15 cellular contexts compared by ENCODE assay signal in genomic region chr12:132618683-132619043, GRCh38. TPM values are rescaled to one million over a fixed set of nuclear protein-coding genes. Genes with fewer than 3 reads are reported as not detected.
DNase-seq lines count a peak whose midpoint lies in the region; ATAC-seq and TF ChIP-seq lines count a peak whose summit lies in the region.
"Had no signal": no experiment of that assay in that cellular context is flagged by ENCODE, and none has a peak within 500 bp of the region (broad histone marks: within the 10 kb centered on the region; RNA-seq: fewer than 3 reads in every experiment).

Gene P2RX2, plus strand, starts transcription at chr12:132618776. Its CDS starts 41 bp downstream, at chr12:132618817.

- TF ChIP-seq EP300 in tibial nerve (IDR thresholded peaks at IDR 0.05), result no peak

- H3K9ac ChIP-seq in HUES48 (ENCODE audit: low read depth, low read length), result no peak within 1 kb of the TSS
- no peak within 1 kb of the TSS for H3K9ac ChIP-seq in endodermal cell (ENCODE audit: extremely low read depth, low read length, poor library complexity, severe bottlenecking)
- H3K9ac ChIP-seq in neural progenitor cell, result no peak within 1 kb of the TSS

- peak within 1 kb of the TSS; percentile 59 for H3K4me3 ChIP-seq in HUES48 (ENCODE audit: low read depth, low read length)
- H3K4me3 ChIP-seq in endodermal cell (ENCODE audit: low read length), result no peak within 1 kb of the TSS
- H3K4me3 ChIP-seq in neural progenitor cell, result peak within 1 kb of the TSS; percentile 32
- peak within 1 kb of the TSS in 1 of 4 donors; percentile 2 for H3K4me3 ChIP-seq in tibial nerve

- peak within 1 kb of the TSS; percentile 42 for H3K4me3 Mint-ChIP-seq in endodermal cell
- H3K4me3 Mint-ChIP-seq in neural progenitor cell, result peak within 1 kb of the TSS; percentile 82

- H3K9me3 Mint-ChIP-seq in endodermal cell (peaks cover 31% of the 10 kb centered on the region), neural progenitor cell (peaks cover 24% of the 10 kb centered on the region)

- no peaks in the 10 kb centered on the region for H3K79me2 ChIP-seq in neural progenitor cell (ENCODE audit: low read depth)

- H4K20me1 ChIP-seq in neural progenitor cell (ENCODE audit: low read depth), result peaks cover 26% of the 10 kb centered on the region

- no peak within 1 kb of the TSS for H2AFZ ChIP-seq in neural progenitor cell (replicated peaks)

- 2 to 3% methylated on average over 6 to 39 of the region's 49 CpGs for WGBS in endodermal cell (ENCODE audit: insufficient coverage in 1 of 2, insufficient read length in 1 of 2), 2 experiments
- 9% methylated on average over 28 of the region's 49 CpGs; no CpG with 5 or more reads in 1 of the 2 donors for WGBS in tibial nerve, 2 donors

- H3K36me3 Mint-ChIP-seq in endodermal cell (ENCODE audit: low read depth), result peaks cover 5% of the 10 kb centered on the region
- peaks cover 2% of the 10 kb centered on the region for H3K36me3 Mint-ChIP-seq in neural progenitor cell

- peaks cover 66% of the 10 kb centered on the region for H3K27me3 Mint-ChIP-seq in endodermal cell (ENCODE audit: insufficient read depth)
- H3K27me3 Mint-ChIP-seq in neural progenitor cell (ENCODE audit: insufficient read depth, low read depth), result peaks cover 43% of the 10 kb centered on the region

- H3K4me1 Mint-ChIP-seq in endodermal cell, result no peaks in the 10 kb centered on the region
- peaks cover 22% of the 10 kb centered on the region for H3K4me1 Mint-ChIP-seq in neural progenitor cell

- no peak for TF ChIP-seq CTCF in endodermal cell (conservative IDR thresholded peaks at IDR 0.05)
- no peak for TF ChIP-seq CTCF in neural progenitor cell (IDR thresholded peaks at IDR 0.05)
- TF ChIP-seq CTCF in tibial nerve (IDR thresholded peaks at IDR 0.05), result no peak

- peaks cover under 1% of the 10 kb centered on the region for H3F3A ChIP-seq in neural progenitor cell (ENCODE audit: low read depth)

- DNase-seq in DMS53 (lab: John Stamatoyannopoulos, UW) (peak; percentile 47), DMS53 treated with DMSO at 0.1 percent for 48 hours (lab: John Stamatoyannopoulos, UW; ENCODE audit: unreplicated experiment) (no peak), endodermal cell (no peak), neural progenitor cell (ENCODE audit: low spot score) (peak; percentile 32), tibial nerve (ENCODE audit: low spot score in 2 of 2) (no peak)
- DNase-seq: activated CD8-positive, alpha-beta memory T cell treated with anti-CD3 and anti-CD28 coated beads for 24 hours; NCI-H524 treated with DMSO at 0.1 percent for 48 hours; stimulated activated CD4-positive, alpha-beta T cell treated with anti-CD3 and anti-CD28 coated beads, Interleukin-2, amount 100 ng/mL, for 24 hours had no signal

- peak within 1 kb of the TSS; percentile 64 for H3K4me2 ChIP-seq in neural progenitor cell

- H3K36me3 ChIP-seq in HUES48 (ENCODE audit: control insufficient read depth, insufficient read depth, low read length) (peaks cover 2% of the 10 kb centered on the region; the same call in 1 of the 2 replicates), endodermal cell (ENCODE audit: control insufficient read depth, insufficient read depth, low read length) (peaks cover 2% of the 10 kb centered on the region), neural progenitor cell (no peaks in the 10 kb centered on the region), tibial nerve (peaks cover 0 to 1% (median 0%) of the 10 kb centered on the region in 3 donors)

- H3K27ac Mint-ChIP-seq in endodermal cell (no peak within 1 kb of the TSS), neural progenitor cell (no peak within 1 kb of the TSS)

- ATAC-seq in GM21367 (IDR thresholded peaks at IDR 0.05; ENCODE audit: unreplicated experiment), result no peak
- ATAC-seq in HG03025 (IDR thresholded peaks at IDR 0.05; ENCODE audit: low FRiP score, unreplicated experiment), result no peak

- H3K27me3 ChIP-seq in HUES48 (ENCODE audit: control insufficient read depth, insufficient read depth, low read length) (peaks cover 60% of the 10 kb centered on the region), endodermal cell (ENCODE audit: control insufficient read depth, insufficient read depth, low read length, poor library complexity, severe bottlenecking) (peaks cover 64% of the 10 kb centered on the region), neural progenitor cell (peaks cover 80% of the 10 kb centered on the region), tibial nerve (peaks cover 6 to 54% of the 10 kb centered on the region in 2 donors)

- H3K27ac ChIP-seq in HUES48 (ENCODE audit: low read depth, low read length) (no peak within 1 kb of the TSS), endodermal cell (ENCODE audit: low read depth, low read length) (no peak within 1 kb of the TSS), neural progenitor cell (no peak within 1 kb of the TSS), tibial nerve (no peak within 1 kb of the TSS)
- H3K27ac ChIP-seq: 22Rv1 had no signal

- H3K4me1 ChIP-seq in HUES48 (ENCODE audit: control insufficient read depth, insufficient read depth, low read length) (no peaks in the 10 kb centered on the region), endodermal cell (ENCODE audit: control insufficient read depth, insufficient read depth, low read length) (no peaks in the 10 kb centered on the region), neural progenitor cell (no peaks in the 10 kb centered on the region), tibial nerve (peaks cover 0 to 38% (median 13%) of the 10 kb centered on the region in 4 donors)

- no peak for TF ChIP-seq POLR2A in tibial nerve (IDR thresholded peaks at IDR 0.05)

- H3K9me3 ChIP-seq in HUES48 (ENCODE audit: control insufficient read depth, insufficient read depth, low read length) (peaks cover 12% of the 10 kb centered on the region; the same call in 1 of the 2 replicates), endodermal cell (ENCODE audit: control insufficient read depth, low read length) (peaks cover 26% of the 10 kb centered on the region), neural progenitor cell (ENCODE audit: low read depth) (peaks cover 9% of the 10 kb centered on the region), tibial nerve (peaks cover 0 to 20% (median 3%) of the 10 kb centered on the region in 4 donors)

RNA-seq across cellular contexts. Expression of gene P2RX2, which starts in this region (rescaled TPM):
- total RNA-seq in endodermal cell (1 to 10 TPM in 1 of 2 donors, under 1 TPM in 1; 0.97 to 2.8 TPM), neural progenitor cell (ENCODE audit: low replicate concordance) (0.15 TPM in 1 of 2 replicates, not detected in the other), tibial nerve (not detected)
- 0.39 TPM for polyA plus RNA-seq in endodermal cell (2013, experiment 1 of 2)
- 0.12 TPM for polyA plus RNA-seq in endodermal cell (2013, experiment 2 of 2)
- total RNA-seq: SK-MEL-5, temporal lobe had no signal
- polyA plus RNA-seq: keratinocyte had no signal

Comparison
In these comparisons a context has a peak if more than half of its experiments do, and no peak if none do; other contexts are left out.
1. Peak in DNase-seq, H3K4me3 ChIP-seq and H3K4me2 ChIP-seq in neural progenitor cell; RNA of the gene not detected or under 1 TPM.